ENCODE assay signal across 20 cellular contexts in the genomic region with DNA sequence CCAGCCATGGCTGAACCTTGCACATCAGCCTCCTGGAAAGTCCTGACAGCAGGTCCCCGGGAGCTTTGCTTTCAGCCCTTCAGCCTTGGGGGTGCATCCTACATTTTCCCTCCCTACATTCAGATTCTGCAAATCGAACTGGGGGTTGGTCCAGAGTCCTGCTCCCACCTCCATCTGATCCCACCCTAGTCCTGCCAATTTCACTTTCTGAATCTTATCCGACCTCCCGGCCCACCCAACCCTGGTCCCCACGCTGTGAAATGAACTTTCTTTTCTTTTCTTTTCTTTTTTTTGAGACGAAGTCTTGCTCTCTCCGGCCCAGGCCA.
"Had no signal": no experiment of that assay in that cellular context is flagged by ENCODE, and none has a peak within 500 bp of the region (broad histone marks: within the 10 kb centered on the region; RNA-seq: fewer than 3 reads in every experiment).

No MANE protein-coding gene starts in this region.

- H3K4me1 Mint-ChIP-seq: mesothelial cell of epicardium, natural killer cell had no signal

- H3K27me3 ChIP-seq: foreskin keratinocyte, thyroid gland had no signal

- H3K36me3 ChIP-seq: thyroid gland had no signal

- DNase-seq: activated B cell treated with CpG ODN at 0.5 μM for 24 hours; activated CD4-positive, alpha-beta T cell treated with anti-CD3 and anti-CD28 coated beads, Interleukin-2, amount 50 U/mL, for 4 hours; activated naive CD4-positive, alpha-beta T cell treated with Interleukin-2 at 50 U/mL for 16 hours; activated T-cell treated with anti-CD3 and anti-CD28 coated beads for 4 hours; effector CD4-positive, alpha-beta T cell; erythroblast; foreskin keratinocyte; natural killer cell; retina; stimulated activated CD4-positive, alpha-beta T cell treated with anti-CD3 and anti-CD28 coated beads, Interleukin-4, amount 100 ng/mL, for 24 hours; stimulated activated naive CD8-positive, alpha-beta T cell treated with anti-CD3 and anti-CD28 coated beads, Interleukin-15, Interleukin-2, amounts not matched to agents 100 U/mL and 50 U/mL, for 24 hours; substantia nigra; thyroid gland had no signal

- H3K4me3 ChIP-seq: thyroid gland had no signal

- H3K27ac ChIP-seq: foreskin keratinocyte, thyroid gland had no signal

- H3K36me3 Mint-ChIP-seq: natural killer cell had no signal

- H3K4me3 Mint-ChIP-seq: activated B cell treated with CpG ODN at 0.5 μM for 24 hours; activated T-helper 1 cell treated with anti-CD3 and anti-CD28 coated beads, Interleukin-12 subunit alpha, Interleukin-12 subunit beta, Interleukin-2, Interleukin-4 antibody, amounts not matched to agents 30 ng/mL and 10 ng/mL and 1 ng/mL, durations not matched to agents 14 hours and 24 hours and 36 hours; dendritic cell treated with granulocyte-macrophage colony-stimulating factor and Interleukin-4, amounts not matched to agents 40 ng/mL and 50 ng/mL, for 4 days; mesothelial cell of epicardium; natural killer cell; T-helper 1 cell treated with Interleukin-12 subunit alpha and Interleukin-12 subunit beta and Interleukin-4 antibody, amounts not matched to agents 30 μg/mL and 1 μg/mL, for 36 hours had no signal

- H3K27ac Mint-ChIP-seq: activated B cell treated with CpG ODN at 0.5 μM for 24 hours; activated CD4-positive, alpha-beta T cell treated with anti-CD3 and anti-CD28 coated beads for 36 hours; activated T-helper 1 cell treated with anti-CD3 and anti-CD28 coated beads, Interleukin-12 subunit alpha, Interleukin-12 subunit beta, Interleukin-2, Interleukin-4 antibody, amounts not matched to agents 30 ng/mL and 10 ng/mL and 1 ng/mL, durations not matched to agents 14 hours and 24 hours and 36 hours; dendritic cell treated with granulocyte-macrophage colony-stimulating factor and Interleukin-4, amounts not matched to agents 40 ng/mL and 50 ng/mL, for 4 days; mesothelial cell of epicardium; natural killer cell; progenitor cell of endocrine pancreas; T-helper 1 cell treated with Interleukin-12 subunit alpha and Interleukin-12 subunit beta and Interleukin-4 antibody, amounts not matched to agents 30 μg/mL and 1 μg/mL, for 36 hours had no signal

- H3K9me3 ChIP-seq: thyroid gland had no signal

- H3K9me3 Mint-ChIP-seq: activated B cell treated with CpG ODN at 0.5 μM for 24 hours; activated T-helper 1 cell treated with anti-CD3 and anti-CD28 coated beads, Interleukin-12 subunit alpha, Interleukin-12 subunit beta, Interleukin-2, Interleukin-4 antibody, amounts not matched to agents 30 ng/mL and 10 ng/mL and 1 ng/mL, durations not matched to agents 14 hours and 24 hours and 36 hours; dendritic cell treated with granulocyte-macrophage colony-stimulating factor and Interleukin-4, amounts not matched to agents 40 ng/mL and 50 ng/mL, for 4 days; natural killer cell; T-helper 1 cell treated with Interleukin-12 subunit alpha and Interleukin-12 subunit beta and Interleukin-4 antibody, amounts not matched to agents 30 μg/mL and 1 μg/mL, for 36 hours had no signal

- ATAC-seq: activated CD4-positive, alpha-beta T cell treated with anti-CD3 and anti-CD28 coated beads for 36 hours; foreskin keratinocyte; left lobe of liver; natural killer cell; stimulated activated naive CD8-positive, alpha-beta T cell treated with anti-CD3 and anti-CD28 coated beads, Interleukin-15, Interleukin-2, amounts not matched to agents 100 U/mL and 50 U/mL, for 24 hours had no signal
